Comparison of ENCODE assay signal across 1 cellular context in genomic region chr10:93897070-93897797, GRCh38.
TF ChIP-seq lines count a peak whose summit lies in the region.

No MANE protein-coding gene starts in this region.

TF ChIP-seq in H1, 55 proteins besides CTCF, POLR2A, EP300 and RAD21:
- TF ChIP-seq, protein P1, sequence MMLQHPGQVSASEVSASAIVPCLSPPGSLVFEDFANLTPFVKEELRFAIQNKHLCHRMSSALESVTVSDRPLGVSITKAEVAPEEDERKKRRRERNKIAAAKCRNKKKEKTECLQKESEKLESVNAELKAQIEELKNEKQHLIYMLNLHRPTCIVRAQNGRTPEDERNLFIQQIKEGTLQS (IDR thresholded peaks at IDR 0.05; ENCODE audit: insufficient read depth, low read depth, low read length) = no peak
- TF ChIP-seq NANOG (IDR thresholded peaks at IDR 0.05; ENCODE audit: insufficient read depth, low read depth, low read length, poor library complexity, severe bottlenecking) (peak; percentile 64), CHD2 (IDR thresholded peaks at IDR 0.05; ENCODE audit: low read length) (no peak), GABPA (IDR thresholded peaks at IDR 0.05; ENCODE audit: borderline replicate concordance, insufficient read depth, low read length) (no peak), POU5F1 (IDR thresholded peaks at IDR 0.05; ENCODE audit: low read depth, low read length) (peak; percentile 15; the same call in 1 of the 2 replicates), GTF2F1 (IDR thresholded peaks at IDR 0.05; ENCODE audit: borderline replicate concordance, low read depth, low read length) (no peak), BACH1 (IDR thresholded peaks at IDR 0.05; ENCODE audit: low read length) (no peak), HDAC2 (IDR thresholded peaks at IDR 0.05; ENCODE audit: borderline replicate concordance in 1 of 2, low read depth in 2 of 2, low read length in 2 of 2) (peak in 1 of 2 experiments; percentile 84; a peak in 1 of 4 replicates), SRF (IDR thresholded peaks at IDR 0.05; ENCODE audit: low read depth, low read length) (no peak), RFX5 (IDR thresholded peaks at IDR 0.05; ENCODE audit: borderline replicate concordance, low read depth, low read length) (no peak), KDM4A (IDR thresholded peaks at IDR 0.05; ENCODE audit: low read depth, low read length, severe bottlenecking) (no peak)
- TF ChIP-seq, protein P2, sequence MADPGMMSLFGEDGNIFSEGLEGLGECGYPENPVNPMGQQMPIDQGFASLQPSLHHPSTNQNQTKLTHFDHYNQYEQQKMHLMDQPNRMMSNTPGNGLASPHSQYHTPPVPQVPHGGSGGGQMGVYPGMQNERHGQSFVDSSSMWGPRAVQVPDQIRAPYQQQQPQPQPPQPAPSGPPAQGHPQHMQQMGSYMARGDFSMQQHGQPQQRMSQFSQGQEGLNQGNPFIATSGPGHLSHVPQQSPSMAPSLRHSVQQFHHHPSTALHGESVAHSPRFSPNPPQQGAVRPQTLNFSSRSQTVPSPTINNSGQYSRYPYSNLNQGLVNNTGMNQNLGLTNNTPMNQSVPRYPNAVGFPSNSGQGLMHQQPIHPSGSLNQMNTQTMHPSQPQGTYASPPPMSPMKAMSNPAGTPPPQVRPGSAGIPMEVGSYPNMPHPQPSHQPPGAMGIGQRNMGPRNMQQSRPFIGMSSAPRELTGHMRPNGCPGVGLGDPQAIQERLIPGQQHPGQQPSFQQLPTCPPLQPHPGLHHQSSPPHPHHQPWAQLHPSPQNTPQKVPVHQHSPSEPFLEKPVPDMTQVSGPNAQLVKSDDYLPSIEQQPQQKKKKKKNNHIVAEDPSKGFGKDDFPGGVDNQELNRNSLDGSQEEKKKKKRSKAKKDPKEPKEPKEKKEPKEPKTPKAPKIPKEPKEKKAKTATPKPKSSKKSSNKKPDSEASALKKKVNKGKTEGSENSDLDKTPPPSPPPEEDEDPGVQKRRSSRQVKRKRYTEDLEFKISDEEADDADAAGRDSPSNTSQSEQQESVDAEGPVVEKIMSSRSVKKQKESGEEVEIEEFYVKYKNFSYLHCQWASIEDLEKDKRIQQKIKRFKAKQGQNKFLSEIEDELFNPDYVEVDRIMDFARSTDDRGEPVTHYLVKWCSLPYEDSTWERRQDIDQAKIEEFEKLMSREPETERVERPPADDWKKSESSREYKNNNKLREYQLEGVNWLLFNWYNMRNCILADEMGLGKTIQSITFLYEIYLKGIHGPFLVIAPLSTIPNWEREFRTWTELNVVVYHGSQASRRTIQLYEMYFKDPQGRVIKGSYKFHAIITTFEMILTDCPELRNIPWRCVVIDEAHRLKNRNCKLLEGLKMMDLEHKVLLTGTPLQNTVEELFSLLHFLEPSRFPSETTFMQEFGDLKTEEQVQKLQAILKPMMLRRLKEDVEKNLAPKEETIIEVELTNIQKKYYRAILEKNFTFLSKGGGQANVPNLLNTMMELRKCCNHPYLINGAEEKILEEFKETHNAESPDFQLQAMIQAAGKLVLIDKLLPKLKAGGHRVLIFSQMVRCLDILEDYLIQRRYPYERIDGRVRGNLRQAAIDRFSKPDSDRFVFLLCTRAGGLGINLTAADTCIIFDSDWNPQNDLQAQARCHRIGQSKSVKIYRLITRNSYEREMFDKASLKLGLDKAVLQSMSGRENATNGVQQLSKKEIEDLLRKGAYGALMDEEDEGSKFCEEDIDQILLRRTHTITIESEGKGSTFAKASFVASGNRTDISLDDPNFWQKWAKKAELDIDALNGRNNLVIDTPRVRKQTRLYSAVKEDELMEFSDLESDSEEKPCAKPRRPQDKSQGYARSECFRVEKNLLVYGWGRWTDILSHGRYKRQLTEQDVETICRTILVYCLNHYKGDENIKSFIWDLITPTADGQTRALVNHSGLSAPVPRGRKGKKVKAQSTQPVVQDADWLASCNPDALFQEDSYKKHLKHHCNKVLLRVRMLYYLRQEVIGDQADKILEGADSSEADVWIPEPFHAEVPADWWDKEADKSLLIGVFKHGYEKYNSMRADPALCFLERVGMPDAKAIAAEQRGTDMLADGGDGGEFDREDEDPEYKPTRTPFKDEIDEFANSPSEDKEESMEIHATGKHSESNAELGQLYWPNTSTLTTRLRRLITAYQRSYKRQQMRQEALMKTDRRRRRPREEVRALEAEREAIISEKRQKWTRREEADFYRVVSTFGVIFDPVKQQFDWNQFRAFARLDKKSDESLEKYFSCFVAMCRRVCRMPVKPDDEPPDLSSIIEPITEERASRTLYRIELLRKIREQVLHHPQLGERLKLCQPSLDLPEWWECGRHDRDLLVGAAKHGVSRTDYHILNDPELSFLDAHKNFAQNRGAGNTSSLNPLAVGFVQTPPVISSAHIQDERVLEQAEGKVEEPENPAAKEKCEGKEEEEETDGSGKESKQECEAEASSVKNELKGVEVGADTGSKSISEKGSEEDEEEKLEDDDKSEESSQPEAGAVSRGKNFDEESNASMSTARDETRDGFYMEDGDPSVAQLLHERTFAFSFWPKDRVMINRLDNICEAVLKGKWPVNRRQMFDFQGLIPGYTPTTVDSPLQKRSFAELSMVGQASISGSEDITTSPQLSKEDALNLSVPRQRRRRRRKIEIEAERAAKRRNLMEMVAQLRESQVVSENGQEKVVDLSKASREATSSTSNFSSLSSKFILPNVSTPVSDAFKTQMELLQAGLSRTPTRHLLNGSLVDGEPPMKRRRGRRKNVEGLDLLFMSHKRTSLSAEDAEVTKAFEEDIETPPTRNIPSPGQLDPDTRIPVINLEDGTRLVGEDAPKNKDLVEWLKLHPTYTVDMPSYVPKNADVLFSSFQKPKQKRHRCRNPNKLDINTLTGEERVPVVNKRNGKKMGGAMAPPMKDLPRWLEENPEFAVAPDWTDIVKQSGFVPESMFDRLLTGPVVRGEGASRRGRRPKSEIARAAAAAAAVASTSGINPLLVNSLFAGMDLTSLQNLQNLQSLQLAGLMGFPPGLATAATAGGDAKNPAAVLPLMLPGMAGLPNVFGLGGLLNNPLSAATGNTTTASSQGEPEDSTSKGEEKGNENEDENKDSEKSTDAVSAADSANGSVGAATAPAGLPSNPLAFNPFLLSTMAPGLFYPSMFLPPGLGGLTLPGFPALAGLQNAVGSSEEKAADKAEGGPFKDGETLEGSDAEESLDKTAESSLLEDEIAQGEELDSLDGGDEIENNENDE (IDR thresholded peaks at IDR 0.05; ENCODE audit: insufficient replicate concordance, low read length) = peak; percentile 20
